In the genomic region with DNA sequence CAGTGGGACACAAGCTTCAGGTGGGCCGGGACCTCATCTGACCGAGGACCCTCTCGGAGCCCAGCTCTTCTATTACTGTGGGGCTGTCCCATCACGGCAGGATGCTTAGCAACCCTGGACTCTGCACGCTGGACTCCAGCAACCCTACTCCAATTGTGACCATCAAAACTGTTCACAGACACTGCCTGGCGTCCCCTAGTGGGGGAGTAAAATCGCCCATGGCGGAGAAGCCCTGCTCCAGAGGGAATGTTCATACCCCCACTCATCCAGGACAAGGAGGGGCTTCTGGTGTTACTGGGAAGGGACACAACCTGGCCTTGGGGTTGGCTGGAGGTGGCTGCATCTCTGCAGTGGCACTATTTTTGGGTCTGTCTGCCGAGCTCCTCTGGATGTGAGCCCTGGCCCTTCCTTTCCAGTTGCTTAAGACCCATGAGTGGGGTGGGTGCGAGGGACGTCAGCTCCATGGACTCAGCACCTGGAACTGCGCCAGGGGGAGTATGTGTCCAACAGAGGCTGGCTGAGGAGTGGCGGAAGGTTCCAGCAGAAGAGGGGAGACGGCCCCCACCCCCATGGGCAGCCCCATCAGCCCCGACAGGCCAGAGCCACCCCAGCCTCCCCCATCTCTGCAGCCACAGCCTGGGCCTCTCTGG, we compare ENCODE assay signal across 13 cellular contexts.
DNase-seq lines count a peak whose midpoint lies in the region; ATAC-seq and TF ChIP-seq lines count a peak whose summit lies in the region.
"Had no signal": no experiment of that assay in that cellular context is flagged by ENCODE, and none has a peak within 500 bp of the region (broad histone marks: within the 10 kb centered on the region; RNA-seq: fewer than 3 reads in every experiment).

No MANE protein-coding gene starts in this region.

- no peak for ATAC-seq in GM21360 (IDR thresholded peaks at IDR 0.05; ENCODE audit: unreplicated experiment)

- no peak overlapping the region for H3K4me3 Mint-ChIP-seq in activated naive CD8-positive, alpha-beta T cell treated with anti-CD3 and anti-CD28 coated beads for 36 hours
- no peak overlapping the region for H3K4me3 Mint-ChIP-seq in CD4-positive, alpha-beta memory T cell
- H3K4me3 Mint-ChIP-seq: type B pancreatic cell had no signal

- POLR2A ChIA-PET in AG04450 (lab: Yijun Ruan, JAX) = interaction anchor here (2.1 kb wide), 1 partner anchor 10 kb away, joined by 6 read pairs; no protein-coding TSS in a partner anchor
- POLR2A ChIA-PET in CD4-positive, alpha-beta memory T cell (lab: Charles Lee; ENCODE audit: partially characterized antibody) = interaction anchor here (0.6 kb wide), 1 partner anchor 13 kb away, joined by 3 read pairs; no protein-coding TSS in a partner anchor

- TF ChIP-seq CTCF in AG04450 (IDR thresholded peaks at IDR 0.05; ENCODE audit: low read depth, low read length) (peak; percentile 6; the same call in 1 of the 2 replicates), adrenal gland (IDR thresholded peaks at IDR 0.05) (no peak), sigmoid colon (IDR thresholded peaks at IDR 0.05) (no peak)

- H3K27ac ChIP-seq in AG04450 (ENCODE audit: low read depth, low read length) = no peak overlapping the region
- H3K27ac ChIP-seq in adrenal gland = peak overlapping the region in 3 of 5 donors; percentile 55 to 100 (median 99)
- H3K27ac ChIP-seq in sigmoid colon = peak overlapping the region; percentile 94 to 99 (median 96)
- H3K27ac ChIP-seq in CD4-positive, alpha-beta memory T cell (ENCODE audit: low read depth, low read length) = no peak overlapping the region

- H3K36me3 ChIP-seq in adrenal gland (replicated peaks in 1 of 2) (peaks cover 0 to 50% of the 10 kb centered on the region in 2 donors), sigmoid colon (peaks cover 0 to 46% (median 21%) of the 10 kb centered on the region in 4 donors)
- peaks cover 42% of the 10 kb centered on the region for H3K36me3 ChIP-seq in CD4-positive, alpha-beta memory T cell (ENCODE audit: insufficient read depth, low read length)

- H3K27me3 ChIP-seq in AG04450 (ENCODE audit: control insufficient read depth, insufficient read depth, low read length) (no peaks in the 10 kb centered on the region), adrenal gland (no peaks in the 10 kb centered on the region), sigmoid colon (no peaks in the 10 kb centered on the region)
- H3K27me3 ChIP-seq in CD4-positive, alpha-beta memory T cell (ENCODE audit: insufficient read depth, low read length) = no peaks in the 10 kb centered on the region

- H3K27ac Mint-ChIP-seq in activated naive CD8-positive, alpha-beta T cell treated with anti-CD3 and anti-CD28 coated beads for 36 hours = no peak overlapping the region
- no peak overlapping the region for H3K27ac Mint-ChIP-seq in CD4-positive, alpha-beta memory T cell

- DNase-seq in AG04450 (ENCODE audit: low read depth, low spot score) (no peak), adrenal gland (peak in 6 of 7 donors; percentile 67 to 81 (median 74)), globus pallidus (ENCODE audit: low spot score) (peak; percentile 31), sigmoid colon (peak; percentile 96), NCI-H2227 treated with DMSO at 0.1 percent for 48 hours (lab: John Stamatoyannopoulos, UW) (no peak)
- DNase-seq in activated naive CD8-positive, alpha-beta T cell treated with anti-CD3 and anti-CD28 coated beads for 36 hours = no peak
- no peak for DNase-seq in CD4-positive, alpha-beta memory T cell
- DNase-seq: effector CD8-positive, alpha-beta T cell; NCI-H1048; NCI-H446 treated with DMSO at 0.1 percent for 48 hours; SHP77 treated with DMSO at 0.1 percent for 48 hours had no signal

- 67 to 80% (median 74%) methylated on average over 3 to 15 of the region's 15 CpGs for WGBS in adrenal gland, 4 donors
- 83 to 87% methylated on average over 15 of the region's 15 CpGs for WGBS in sigmoid colon, 2 donors

- H3K4me1 ChIP-seq in adrenal gland (replicated peaks in 1 of 2) = peaks cover 31 to 67% of the 10 kb centered on the region in 2 donors
- peaks cover 0 to 97% (median 91%) of the 10 kb centered on the region in 4 donors for H3K4me1 ChIP-seq in sigmoid colon
- H3K4me1 ChIP-seq in CD4-positive, alpha-beta memory T cell (ENCODE audit: insufficient read depth, low read length) = no peaks in the 10 kb centered on the region

- no peak for TF ChIP-seq EP300 in sigmoid colon (IDR thresholded peaks at IDR 0.05)

- CTCF ChIA-PET in AG04450 (lab: Charles Lee) = interaction anchor here (0.9 to 2.4 kb wide), 10 partner anchors 9 to 377 kb away, joined by 3 to 17 read pairs (median 4); no protein-coding TSS in a partner anchor
- CTCF ChIA-PET in CD4-positive, alpha-beta memory T cell (lab: Charles Lee; ENCODE audit: partially characterized antibody) = interaction anchor here (0.8 to 2.1 kb wide), 6 partner anchors 9 to 373 kb away, joined by 3 to 5 read pairs (median 4); no protein-coding TSS in a partner anchor

- H3K9me3 ChIP-seq in AG04450 (ENCODE audit: control insufficient read depth, insufficient read depth, low read length) = no peaks in the 10 kb centered on the region; the same call in 1 of the 2 replicates
- no peaks in the 10 kb centered on the region for H3K9me3 ChIP-seq in adrenal gland (replicated peaks in 1 of 3)
- H3K9me3 ChIP-seq in sigmoid colon = no peaks in the 10 kb centered on the region
- no peaks in the 10 kb centered on the region for H3K9me3 ChIP-seq in CD4-positive, alpha-beta memory T cell (ENCODE audit: control insufficient read depth in 1 of 2, low read length in 2 of 2)

- H3K4me3 ChIP-seq in AG04450 (ENCODE audit: low read depth, low read length) = no peak overlapping the region
- no peak overlapping the region for H3K4me3 ChIP-seq in adrenal gland
- no peak overlapping the region for H3K4me3 ChIP-seq in sigmoid colon
- H3K4me3 ChIP-seq in CD4-positive, alpha-beta memory T cell (ENCODE audit: low read length in 2 of 2) = no peak overlapping the region

- intact Hi-C loops in adrenal gland (cut with DNase I) (no loop called here), sigmoid colon (cut with DNase I) (no loop called here)
- intact Hi-C loops in CD4-positive, alpha-beta memory T cell (cut with micrococcal nuclease) = no loop called here

- H3K36me3 Mint-ChIP-seq in activated naive CD8-positive, alpha-beta T cell treated with anti-CD3 and anti-CD28 coated beads for 36 hours = peaks cover 7% of the 10 kb centered on the region
- peaks cover 18 to 55% of the 10 kb centered on the region in 2 donors for H3K36me3 Mint-ChIP-seq in CD4-positive, alpha-beta memory T cell

- H3K27me3 Mint-ChIP-seq in activated naive CD8-positive, alpha-beta T cell treated with anti-CD3 and anti-CD28 coated beads for 36 hours = no peaks in the 10 kb centered on the region
- H3K27me3 Mint-ChIP-seq in CD4-positive, alpha-beta memory T cell = no peaks in the 10 kb centered on the region
- H3K27me3 Mint-ChIP-seq: type B pancreatic cell had no signal

- TF ChIP-seq POLR2A in adrenal gland (IDR thresholded peaks at IDR 0.05) = no peak
- TF ChIP-seq POLR2A in sigmoid colon (IDR thresholded peaks at IDR 0.05) = no peak

- no peaks in the 10 kb centered on the region for H3K4me1 Mint-ChIP-seq in activated naive CD8-positive, alpha-beta T cell treated with anti-CD3 and anti-CD28 coated beads for 36 hours
- H3K4me1 Mint-ChIP-seq in CD4-positive, alpha-beta memory T cell = peaks cover 2 to 15% (median 9%) of the 10 kb centered on the region in 4 donors

- no peaks in the 10 kb centered on the region for H3K9me3 Mint-ChIP-seq in activated naive CD8-positive, alpha-beta T cell treated with anti-CD3 and anti-CD28 coated beads for 36 hours
- peaks cover 0 to 4% (median 0%) of the 10 kb centered on the region in 8 donors for H3K9me3 Mint-ChIP-seq in CD4-positive, alpha-beta memory T cell
- H3K9me3 Mint-ChIP-seq: type B pancreatic cell had no signal

Comparison
In these comparisons a context has a peak if more than half of its experiments do, and no peak if none do; other contexts are left out.
1. DNase-seq: peak in adrenal gland (6 of 7), globus pallidus (single experiment) and sigmoid colon (single experiment); none in AG04450 (single experiment), NCI-H2227 treated with DMSO at 0.1 percent for 48 hours (single experiment), activated naive CD8-positive, alpha-beta T cell treated with anti-CD3 and anti-CD28 coated beads for 36 hours (single experiment) and CD4-positive, alpha-beta memory T cell (0 of 5).
2. H3K27ac ChIP-seq: peak in adrenal gland (3 of 5) and sigmoid colon (4 of 4); none in AG04450 (single experiment) and CD4-positive, alpha-beta memory T cell (single experiment).